Comparison of ENCODE assay signal across 13 cellular contexts in genomic region chr20:48933017-48933766, GRCh38. TPM values are rescaled to one million over a fixed set of nuclear protein-coding genes. Genes with fewer than 3 reads are reported as not detected.
DNase-seq lines count a peak whose midpoint lies in the region; ATAC-seq, FAIRE-seq and TF ChIP-seq lines count a peak whose summit lies in the region.
"Had no signal": no experiment of that assay in that cellular context is flagged by ENCODE, and none has a peak within 500 bp of the region (broad histone marks: within the 10 kb centered on the region; RNA-seq: fewer than 3 reads in every experiment).

No MANE protein-coding gene starts in this region.

- H3K4me1 ChIP-seq in pancreas: peaks cover 11 to 35% (median 13%) of the 10 kb centered on the region in 3 donors

- no peaks in the 10 kb centered on the region for H3K9me3 ChIP-seq in pancreas
- H3K9me3 ChIP-seq: gastroesophageal sphincter had no signal

- H3K36me3 ChIP-seq in pancreas (no peaks in the 10 kb centered on the region), H7 (replicated peaks; ENCODE audit: control insufficient read depth, insufficient read depth, low read length) (no peaks in the 10 kb centered on the region)
- H3K36me3 ChIP-seq: gastroesophageal sphincter had no signal

- no peak for FAIRE-seq in pancreas (lab: Jason Lieb, UNC)

- intact Hi-C loops in pancreas (cut with DNase I): no loop called here

- H3K27ac ChIP-seq in pancreas: peak overlapping the region in 1 of 4 donors; percentile 41
- H3K27ac ChIP-seq: gastroesophageal sphincter had no signal

- WGBS in pancreas, 2 donors: 89 to 95% methylated on average over 15 of the region's 15 CpGs

- H3K27me3 ChIP-seq in pancreas (no peaks in the 10 kb centered on the region), H7 (ENCODE audit: control insufficient read depth, insufficient read depth, low read length) (no peaks in the 10 kb centered on the region)
- H3K27me3 ChIP-seq: gastroesophageal sphincter had no signal

- DNase-seq in NCI-H2171 (lab: John Stamatoyannopoulos, UW): peak; percentile 97
- no peak for DNase-seq in epithelial cell of proximal tubule (ENCODE audit: low read depth)
- no peak for DNase-seq in pancreas
- DNase-seq in H7: no peak
- no peak for DNase-seq in AG08395 (ENCODE audit: low spot score)
- DNase-seq in ecto neural progenitor cell (ENCODE audit: low spot score): no peak
- DNase-seq: CD8-positive, alpha-beta T cell; cerebellar nuclear complex; Kasumi-1 had no signal

- H3K4me3 ChIP-seq in epithelial cell of proximal tubule (ENCODE audit: low read depth, low read length): no peak overlapping the region
- no peak overlapping the region for H3K4me3 ChIP-seq in pancreas
- no peak overlapping the region for H3K4me3 ChIP-seq in H7 (ENCODE audit: insufficient read depth, low read depth, low read length)
- H3K4me3 ChIP-seq: gastroesophageal sphincter had no signal

- TF ChIP-seq CTCF in GM12873 (IDR thresholded peaks at IDR 0.05; ENCODE audit: insufficient read depth, low read depth, low read length, missing control alignments) (peak; percentile 12), epithelial cell of proximal tubule (conservative IDR thresholded peaks at IDR 0.05; ENCODE audit: low read depth, low read length) (peak; percentile 28), pancreas (IDR thresholded peaks at IDR 0.05) (no peak)

- ATAC-seq in pancreas (peak in 3 of 4 donors; percentile 7 to 34 (median 30)), HG03442 (IDR thresholded peaks at IDR 0.05; ENCODE audit: unreplicated experiment) (no peak)
- ATAC-seq: activated T-helper 17 cell treated with anti-CD3 and anti-CD28 coated beads, Interleukin-2, amount 50 U/mL, for 72 hours; CD8-positive, alpha-beta T cell; gastroesophageal sphincter had no signal

RNA-seq across cellular contexts. Expression of gene ARFGEF2, which starts 11.7 kb away (rescaled TPM):
- 19.0 and 20.5 TPM in 2 replicates for total RNA-seq in epithelial cell of proximal tubule
- 10 to 100 TPM; 20.9 to 26.2 (median 23.6) TPM for total RNA-seq in pancreas
- 10 to 100 TPM in 1 of 2 donors, 1 to 10 TPM in 1; 6.9 to 10.1 TPM for polyA plus RNA-seq in pancreas
- 17.9 and 20.8 TPM in 2 replicates for total RNA-seq in H7 (2014; rRNA removed; shearing (Covaris generic))

Comparison
In these comparisons a context has a peak if more than half of its experiments do, and no peak if none do; other contexts are left out.
1. CTCF ChIP-seq: peak in GM12873 (single experiment) and epithelial cell of proximal tubule (single experiment); none in pancreas (0 of 4).